ENCODE assay signal across 19 cellular contexts in the genomic region with DNA sequence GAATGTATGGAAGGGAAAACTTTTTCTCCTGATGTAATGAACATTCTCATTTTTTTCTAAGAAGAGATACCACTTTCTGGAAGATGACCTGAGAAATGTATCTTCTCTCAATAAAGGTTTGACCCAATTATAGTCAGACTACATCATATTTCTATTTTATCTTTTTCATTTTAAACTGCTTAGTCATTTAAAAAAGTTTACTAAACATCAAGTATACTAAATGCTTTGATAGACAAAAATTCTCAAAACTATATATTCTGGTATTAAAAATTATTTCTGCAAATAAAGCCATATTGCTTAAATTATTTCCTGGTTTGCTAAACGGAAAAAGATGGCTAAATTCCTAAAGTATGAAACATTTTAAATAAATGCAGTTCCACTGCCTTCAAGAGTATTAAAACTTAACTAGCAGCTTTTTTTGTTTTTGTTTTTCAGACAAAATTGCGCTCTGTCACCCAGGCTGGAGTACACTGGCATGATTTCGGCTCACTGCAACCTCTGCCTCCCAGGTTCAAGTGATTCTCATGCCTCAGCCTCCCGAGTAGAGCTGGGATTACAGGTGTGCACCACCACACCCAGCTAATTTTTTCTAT.
"Had no signal": no experiment of that assay in that cellular context is flagged by ENCODE, and none has a peak within 500 bp of the region (broad histone marks: within the 10 kb centered on the region; RNA-seq: fewer than 3 reads in every experiment).

No MANE protein-coding gene starts in this region.

- H3K36me3 Mint-ChIP-seq: natural killer cell had no signal

- H3K4me3 ChIP-seq: ascending aorta, breast epithelium, left lung, tibial artery, uterus had no signal

- H3K4me3 Mint-ChIP-seq: activated T-helper 1 cell treated with anti-CD3 and anti-CD28 coated beads, Interleukin-12 subunit alpha, Interleukin-12 subunit beta, Interleukin-2, Interleukin-4 antibody, amounts not matched to agents 30 ng/mL and 10 ng/mL and 1 ng/mL, durations not matched to agents 14 hours and 24 hours and 36 hours; natural killer cell had no signal

- ATAC-seq: activated CD4-positive, CD25-positive, alpha-beta regulatory T cell treated with anti-CD3 and anti-CD28 coated beads, Interleukin-2, amount 50 U/mL, for 24 hours; left lung; natural killer cell had no signal

- H3K27me3 ChIP-seq: ascending aorta, breast epithelium, left lung, tibial artery, uterus had no signal

- DNase-seq: activated CD4-positive, alpha-beta T cell treated with anti-CD3 and anti-CD28 coated beads, Interleukin-2, amount 50 U/mL, for 1 hour; activated CD8-positive, alpha-beta memory T cell treated with anti-CD3 and anti-CD28 coated beads for 24 hours; cerebellar nuclear complex; dermis blood vessel endothelial cell; hypothalamus; kidney; left lung; natural killer cell; nucleus accumbens; posterior cingulate gyrus; stimulated activated CD4-positive, alpha-beta T cell treated with anti-CD3 and anti-CD28 coated beads, Interleukin-2, amount 100 ng/mL, for 48 hours; stimulated activated naive CD4-positive, alpha-beta T cell; T-helper 9 cell; tibial artery; uterus had no signal

- H3K4me1 ChIP-seq: breast epithelium had no signal

- H3K27ac ChIP-seq: ascending aorta, breast epithelium, left lung, tibial artery, uterus had no signal

- H3K9me3 Mint-ChIP-seq: activated T-helper 1 cell treated with anti-CD3 and anti-CD28 coated beads, Interleukin-12 subunit alpha, Interleukin-12 subunit beta, Interleukin-2, Interleukin-4 antibody, amounts not matched to agents 30 ng/mL and 10 ng/mL and 1 ng/mL, durations not matched to agents 14 hours and 24 hours and 36 hours; natural killer cell had no signal

- H3K36me3 ChIP-seq: ascending aorta, breast epithelium, left lung, tibial artery, uterus had no signal

- FAIRE-seq: kidney had no signal

- H3K9me3 ChIP-seq: ascending aorta, breast epithelium, left lung, tibial artery, uterus had no signal
